Comparison of ENCODE assay signal across 17 cellular contexts in genomic region chr10:3756360-3756740, GRCh38. TPM values are rescaled to one million over a fixed set of nuclear protein-coding genes. Genes with fewer than 3 reads are reported as not detected.
DNase-seq lines count a peak whose midpoint lies in the region; ATAC-seq and TF ChIP-seq lines count a peak whose summit lies in the region.
"Had no signal": no experiment of that assay in that cellular context is flagged by ENCODE, and none has a peak within 500 bp of the region (broad histone marks: within the 10 kb centered on the region; RNA-seq: fewer than 3 reads in every experiment).

No MANE protein-coding gene starts in this region.

- H3K36me3 Mint-ChIP-seq in T-helper 2 cell treated with Interferon-gamma antibody and Interleukin-4, amounts not matched to agents 5 μg/mL and 100 μg/mL, for 36 hours (ENCODE audit: low read depth): no peaks in the 10 kb centered on the region
- no peaks in the 10 kb centered on the region for H3K36me3 Mint-ChIP-seq in CD4-positive, CD25-positive, alpha-beta regulatory T cell
- H3K36me3 Mint-ChIP-seq in activated CD4-positive, alpha-beta memory T cell treated with anti-CD3 and anti-CD28 coated beads, Interleukin-2, amount 10 ng/mL, durations not matched to agents 7 days and 5 days (ENCODE audit: low read depth): peaks cover 13% of the 10 kb centered on the region
- peaks cover 10% of the 10 kb centered on the region for H3K36me3 Mint-ChIP-seq in memory B cell

- CTCF ChIA-PET in activated CD4-positive, alpha-beta memory T cell treated with anti-CD3 and anti-CD28 coated beads, Interleukin-2, amount 10 ng/mL, durations not matched to agents 7 days and 5 days (lab: Charles Lee): interaction anchor here (1.1 to 1.4 kb wide), 2 partner anchors 16 to 25 kb away, joined by 3 to 4 read pairs; no protein-coding TSS in a partner anchor
- CTCF ChIA-PET in HEK293T (lab: Yijun Ruan, JAX): interaction anchor here (1.4 kb wide), 1 partner anchor 7 kb away, joined by 3 read pairs; no protein-coding TSS in a partner anchor

- no peaks in the 10 kb centered on the region for H3K9me3 ChIP-seq in CD4-positive, CD25-positive, alpha-beta regulatory T cell (ENCODE audit: control insufficient read depth in 2 of 2, low read length in 2 of 2)
- H3K9me3 ChIP-seq: ovary, tibial nerve had no signal

- no peak for DNase-seq in T-helper 2 cell treated with Interferon-gamma antibody and Interleukin-4, amounts not matched to agents 5 μg/mL and 100 μg/mL, for 36 hours (ENCODE audit: low spot score)
- DNase-seq in T-helper 2 cell (no peak), memory B cell (ENCODE audit: low spot score in 2 of 2) (no peak), HEK293T (ENCODE audit: extremely low spot score) (no peak), AG20443 (ENCODE audit: low spot score) (no peak)
- no peak for DNase-seq in CD4-positive, CD25-positive, alpha-beta regulatory T cell
- no peak for DNase-seq in activated CD4-positive, alpha-beta memory T cell treated with anti-CD3 and anti-CD28 coated beads, Interleukin-2, amount 10 ng/mL, durations not matched to agents 7 days and 5 days
- DNase-seq: kidney; MV-4-11; NCI-H2081 treated with DMSO at 0.1 percent for 48 hours; NCI-H526; ovary; stimulated activated CD4-positive, alpha-beta T cell treated with anti-CD3 and anti-CD28 coated beads, Interleukin-4, amount 100 ng/mL, for 24 hours had no signal

- no peaks in the 10 kb centered on the region for H3K27me3 Mint-ChIP-seq in T-helper 2 cell treated with Interferon-gamma antibody and Interleukin-4, amounts not matched to agents 5 μg/mL and 100 μg/mL, for 36 hours (ENCODE audit: low read depth)
- H3K27me3 Mint-ChIP-seq in CD4-positive, CD25-positive, alpha-beta regulatory T cell: no peaks in the 10 kb centered on the region
- H3K27me3 Mint-ChIP-seq in activated CD4-positive, alpha-beta memory T cell treated with anti-CD3 and anti-CD28 coated beads, Interleukin-2, amount 10 ng/mL, durations not matched to agents 7 days and 5 days: no peaks in the 10 kb centered on the region
- H3K27me3 Mint-ChIP-seq in memory B cell: no peaks in the 10 kb centered on the region

- no peaks in the 10 kb centered on the region for H3K27me3 ChIP-seq in CD4-positive, CD25-positive, alpha-beta regulatory T cell (ENCODE audit: control insufficient read depth, insufficient read depth, low read length)
- H3K27me3 ChIP-seq: ovary, tibial nerve had no signal

- H3K36me3 ChIP-seq in CD4-positive, CD25-positive, alpha-beta regulatory T cell (ENCODE audit: control insufficient read depth, insufficient read depth, low read length): no peaks in the 10 kb centered on the region
- H3K36me3 ChIP-seq: cardiac muscle cell, ovary, tibial nerve had no signal

- H3K4me3 ChIP-seq in CD4-positive, CD25-positive, alpha-beta regulatory T cell (ENCODE audit: low read depth, low read length): no peak overlapping the region
- H3K4me3 ChIP-seq: cardiac muscle cell, ovary, tibial nerve had no signal

- POLR2A ChIA-PET in activated CD4-positive, alpha-beta memory T cell treated with anti-CD3 and anti-CD28 coated beads, Interleukin-2, amount 10 ng/mL, durations not matched to agents 7 days and 5 days (lab: Charles Lee): interaction anchor here (3.7 to 11.3 kb wide), 5 partner anchors 8 to 52 kb away, joined by 18 to 206 read pairs (median 119); partner anchors contain the start of gene KLF6
- POLR2A ChIA-PET in HEK293T (lab: Yijun Ruan, JAX): interaction anchor here (2.7 kb wide), 1 partner anchor 29 kb away, joined by 20 read pairs; the partner anchor contains the start of gene KLF6

- H3K4me1 Mint-ChIP-seq in T-helper 2 cell treated with Interferon-gamma antibody and Interleukin-4, amounts not matched to agents 5 μg/mL and 100 μg/mL, for 36 hours (ENCODE audit: low read depth): peaks cover 56% of the 10 kb centered on the region
- peaks cover 19 to 60% (median 48%) of the 10 kb centered on the region in 4 donors for H3K4me1 Mint-ChIP-seq in CD4-positive, CD25-positive, alpha-beta regulatory T cell
- H3K4me1 Mint-ChIP-seq in activated CD4-positive, alpha-beta memory T cell treated with anti-CD3 and anti-CD28 coated beads, Interleukin-2, amount 10 ng/mL, durations not matched to agents 7 days and 5 days: peaks cover 68% of the 10 kb centered on the region
- peaks cover 35% of the 10 kb centered on the region for H3K4me1 Mint-ChIP-seq in memory B cell

- H3K9me3 Mint-ChIP-seq in T-helper 2 cell treated with Interferon-gamma antibody and Interleukin-4, amounts not matched to agents 5 μg/mL and 100 μg/mL, for 36 hours: peaks cover 5% of the 10 kb centered on the region
- peaks cover 0 to 1% (median 0%) of the 10 kb centered on the region in 7 donors for H3K9me3 Mint-ChIP-seq in CD4-positive, CD25-positive, alpha-beta regulatory T cell
- H3K9me3 Mint-ChIP-seq in activated CD4-positive, alpha-beta memory T cell treated with anti-CD3 and anti-CD28 coated beads, Interleukin-2, amount 10 ng/mL, durations not matched to agents 7 days and 5 days: peaks cover 6% of the 10 kb centered on the region
- peaks cover 10% of the 10 kb centered on the region for H3K9me3 Mint-ChIP-seq in memory B cell

- H3K4me1 ChIP-seq in CD4-positive, CD25-positive, alpha-beta regulatory T cell (ENCODE audit: control insufficient read depth, insufficient read depth, low read length, poor library complexity, severe bottlenecking): peaks cover 53% of the 10 kb centered on the region

- peak overlapping the region; percentile 7 for H3K4me3 Mint-ChIP-seq in T-helper 2 cell treated with Interferon-gamma antibody and Interleukin-4, amounts not matched to agents 5 μg/mL and 100 μg/mL, for 36 hours
- peak overlapping the region in 1 of 4 donors; percentile 2 for H3K4me3 Mint-ChIP-seq in CD4-positive, CD25-positive, alpha-beta regulatory T cell
- no peak overlapping the region for H3K4me3 Mint-ChIP-seq in activated CD4-positive, alpha-beta memory T cell treated with anti-CD3 and anti-CD28 coated beads, Interleukin-2, amount 10 ng/mL, durations not matched to agents 7 days and 5 days
- no peak overlapping the region for H3K4me3 Mint-ChIP-seq in memory B cell

- peak overlapping the region; percentile 2 for H3K27ac Mint-ChIP-seq in T-helper 2 cell treated with Interferon-gamma antibody and Interleukin-4, amounts not matched to agents 5 μg/mL and 100 μg/mL, for 36 hours
- H3K27ac Mint-ChIP-seq in CD4-positive, CD25-positive, alpha-beta regulatory T cell: peak overlapping the region in 2 of 3 donors; percentile 67 to 100
- H3K27ac Mint-ChIP-seq in activated CD4-positive, alpha-beta memory T cell treated with anti-CD3 and anti-CD28 coated beads, Interleukin-2, amount 10 ng/mL, durations not matched to agents 7 days and 5 days: peak overlapping the region; percentile 97
- H3K27ac Mint-ChIP-seq in memory B cell: peak overlapping the region; percentile 67

- H3K27ac ChIP-seq in CD4-positive, CD25-positive, alpha-beta regulatory T cell (ENCODE audit: insufficient read depth, low read length, poor library complexity, severe bottlenecking): no peak overlapping the region
- H3K27ac ChIP-seq: C4-2B, cardiac muscle cell, ovary had no signal

- no peak for ATAC-seq in CD4-positive, CD25-positive, alpha-beta regulatory T cell (ENCODE audit: low read depth in 2 of 2)
- ATAC-seq in memory B cell (ENCODE audit: low read depth): no peak
- ATAC-seq in GM21737 (IDR thresholded peaks at IDR 0.05; ENCODE audit: unreplicated experiment): no peak

TF ChIP-seq in HEK293T, 16 proteins besides CTCF, POLR2A, EP300 and RAD21:
- TF ChIP-seq BHLHE40 (IDR thresholded peaks at IDR 0.05; ENCODE audit: borderline replicate concordance) (no peak), ARNT (IDR thresholded peaks at IDR 0.05) (no peak), CTBP1 (IDR thresholded peaks at IDR 0.05; ENCODE audit: borderline replicate concordance) (no peak), NFRKB (IDR thresholded peaks at IDR 0.05) (no peak), SUZ12 (IDR thresholded peaks at IDR 0.05) (no peak), FOXK2 (IDR thresholded peaks at IDR 0.05) (no peak), PKNOX1 (IDR thresholded peaks at IDR 0.05) (no peak), TARDBP (IDR thresholded peaks at IDR 0.05) (no peak), SP1 (IDR thresholded peaks at IDR 0.05) (no peak), HDGF (IDR thresholded peaks at IDR 0.05; ENCODE audit: borderline replicate concordance) (no peak), LEF1 (IDR thresholded peaks at IDR 0.05; ENCODE audit: borderline replicate concordance) (no peak), FOXM1 (IDR thresholded peaks at IDR 0.05; ENCODE audit: borderline replicate concordance) (no peak), FOXA1 (IDR thresholded peaks at IDR 0.05) (no peak)

RNA-seq across cellular contexts. Expression of gene KLF6, which starts 28.7 kb away (rescaled TPM):
- 1,887 TPM for total RNA-seq in CD4-positive, CD25-positive, alpha-beta regulatory T cell
- 100 to 1,000 TPM; 630 to 812 (median 656) TPM for polyA plus RNA-seq in CD4-positive, CD25-positive, alpha-beta regulatory T cell
- total RNA-seq in activated CD4-positive, alpha-beta memory T cell treated with anti-CD3 and anti-CD28 coated beads, Interleukin-2, amount 10 ng/mL, durations not matched to agents 7 days and 5 days: 100 to 1,000 TPM; 220 to 228 TPM

Comparison
In these comparisons a context has a peak if more than half of its experiments do, and no peak if none do; other contexts are left out.
1. H3K27ac Mint-ChIP-seq: peak in every context shown above with its lines; median percentile 97 in activated CD4-positive, alpha-beta memory T cell treated with anti-CD3 and anti-CD28 coated beads, Interleukin-2, amount 10 ng/mL, durations not matched to agents 7 days and 5 days; 84 in CD4-positive, CD25-positive, alpha-beta regulatory T cell; 67 in memory B cell; 2 in T-helper 2 cell treated with Interferon-gamma antibody and Interleukin-4, amounts not matched to agents 5 μg/mL and 100 μg/mL, for 36 hours.